ENCODE assay signal across 21 cellular contexts in the genomic region with DNA sequence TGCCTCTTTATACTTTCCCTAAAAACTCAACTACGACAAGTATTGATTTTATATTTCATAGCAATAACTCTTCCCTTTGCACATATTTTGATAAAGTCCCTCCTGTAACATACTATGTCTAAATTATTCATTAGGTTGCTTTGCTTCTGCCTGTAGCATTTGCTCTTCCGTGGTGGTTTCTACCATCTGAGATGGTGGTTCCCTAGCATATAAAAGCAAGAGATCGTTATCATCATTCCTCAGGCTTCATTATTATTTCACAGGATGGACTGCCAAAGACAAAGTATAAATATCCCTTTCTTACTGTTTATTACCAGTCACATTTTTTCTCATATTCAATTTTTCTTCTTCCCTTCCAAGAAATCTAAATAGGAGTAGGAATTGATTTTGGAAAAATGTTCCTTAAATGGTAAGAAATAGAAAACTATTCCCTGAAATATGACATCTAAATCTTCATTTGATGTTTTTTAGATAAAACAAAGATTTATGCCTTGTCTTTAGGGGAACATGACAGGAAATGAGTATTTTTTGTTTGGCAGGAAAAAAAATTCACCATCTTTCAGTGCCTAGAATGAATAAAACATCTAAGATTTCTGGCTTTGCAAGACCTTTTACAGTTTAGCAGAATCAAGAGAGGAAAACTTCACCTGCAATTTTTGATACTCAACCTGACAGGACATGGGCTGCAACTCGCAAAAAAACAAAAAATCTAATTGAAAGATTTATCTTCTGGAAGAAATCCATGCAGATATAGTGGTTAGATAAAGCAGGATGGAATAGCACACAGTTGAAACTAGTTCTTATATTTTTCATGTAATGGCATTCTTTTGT.
DNase-seq lines count a peak whose midpoint lies in the region; TF ChIP-seq lines count a peak whose summit lies in the region.
"Had no signal": no experiment of that assay in that cellular context is flagged by ENCODE, and none has a peak within 500 bp of the region (broad histone marks: within the 10 kb centered on the region; RNA-seq: fewer than 3 reads in every experiment).

No MANE protein-coding gene starts in this region.

- H3K4me3 Mint-ChIP-seq in MCF 10A (ENCODE audit: unreplicated experiment) = no peak overlapping the region
- H3K4me3 Mint-ChIP-seq: CD4-positive, CD25-positive, alpha-beta regulatory T cell; GM23338; H9 had no signal

- H3K4me2 ChIP-seq in mammary epithelial cell (ENCODE audit: insufficient read depth, low read depth, low read length) = no peak overlapping the region
- H3K4me2 ChIP-seq in SK-N-SH = peak overlapping the region; percentile 59
- H3K4me2 ChIP-seq in osteoblast (ENCODE audit: insufficient read depth, low read length) = no peak overlapping the region
- H3K4me2 ChIP-seq: BLaER1, GM23338 had no signal

- in situ Hi-C loops in mammary epithelial cell (cut with MboI; ENCODE audit: low sequenced_read_pairs in 2 of 2) = no loop called here

- BruUV-seq in mammary epithelial cell (replicated peaks; lab: Mats Ljungman, UMichigan) = no TSS peak
- no TSS peak for BruUV-seq in MCF 10A (replicated peaks; lab: Mats Ljungman, UMichigan)

- no peaks in the 10 kb centered on the region for H3K4me1 Mint-ChIP-seq in MCF 10A (ENCODE audit: insufficient read depth, unreplicated experiment)
- H3K4me1 Mint-ChIP-seq: CD4-positive, CD25-positive, alpha-beta regulatory T cell; GM23338 had no signal

- H3K36me3 Mint-ChIP-seq in MCF 10A (ENCODE audit: insufficient read depth, unreplicated experiment) = no peaks in the 10 kb centered on the region
- H3K36me3 Mint-ChIP-seq: CD4-positive, CD25-positive, alpha-beta regulatory T cell had no signal

- POLR2A ChIA-PET in MCF 10A (lab: Yijun Ruan, JAX) = no interaction called here
- POLR2A ChIA-PET in SK-N-SH (lab: Yijun Ruan, JAX) = no interaction called here

- H3K4me3 ChIP-seq in mammary epithelial cell (replicated peaks in 1 of 3; ENCODE audit: insufficient read depth in 1 of 3, low read depth in 2 of 3, low read length in 3 of 3) (no peak overlapping the region), SK-N-SH (ENCODE audit: low read depth in 2 of 2, low read length in 1 of 2) (no peak overlapping the region), osteoblast (ENCODE audit: insufficient read depth, low read length) (no peak overlapping the region)
- H3K4me3 ChIP-seq: BLaER1, GM12878, GM23338 had no signal

- no peaks in the 10 kb centered on the region for H3K9me2 ChIP-seq in SK-N-SH

- peak; percentile 90 to 96 for TF ChIP-seq EP300 in SK-N-SH (IDR thresholded peaks at IDR 0.05; ENCODE audit: borderline replicate concordance in 1 of 2, low read depth in 1 of 2, low read length in 1 of 2)

- H3K27ac Mint-ChIP-seq in MCF 10A (ENCODE audit: low read depth, unreplicated experiment) = no peak overlapping the region
- H3K27ac Mint-ChIP-seq: CD4-positive, CD25-positive, alpha-beta regulatory T cell; GM23338; H9 had no signal

- H3K27ac ChIP-seq in mammary epithelial cell (ENCODE audit: insufficient read depth, low read depth, low read length) (no peak overlapping the region), SK-N-SH (ENCODE audit: low read depth in 2 of 2, low read length in 1 of 2) (peak overlapping the region; percentile 84 to 95), caudate nucleus (ENCODE audit: low read depth, low read length) (peak overlapping the region; percentile 36), substantia nigra (ENCODE audit: low read depth, low read length, poor library complexity, severe bottlenecking) (no peak overlapping the region), osteoblast (ENCODE audit: low read depth, low read length) (no peak overlapping the region)
- H3K27ac ChIP-seq: BLaER1 had no signal

- DNase-seq in mammary epithelial cell (no peak), MCF 10A (ENCODE audit: unreplicated experiment) (no peak), SK-N-SH (no peak), caudate nucleus (lab: John Stamatoyannopoulos, UW) (no peak), retina (peak; percentile 38), GDM1 (lab: John Stamatoyannopoulos, UW) (no peak), substantia nigra (lab: John Stamatoyannopoulos, UW) (no peak), osteoblast (ENCODE audit: insufficient read length, low spot score, missing footprints) (no peak)
- DNase-seq: 8988T; CD4-positive, CD25-positive, alpha-beta regulatory T cell; H9; KBM-7; NCI-H1048; NCI-H1417 treated with DMSO at 0.1 percent for 48 hours; NCI-H187; NCI-H2171 treated with DMSO at 0.1 percent for 48 hours; NCI-H524 treated with DMSO at 0.1 percent for 48 hours; NCI-H774 had no signal

- H3F3A ChIP-seq in SK-N-SH (replicated peaks; ENCODE audit: insufficient read depth) = peaks cover 34% of the 10 kb centered on the region

- 34% methylated on average over 4 of the region's 4 CpGs for WGBS in mammary epithelial cell (ENCODE audit: low coverage, missing lambda C conversion rate)
- WGBS in SK-N-SH (ENCODE audit: low lambda C conversion rate) = 32% methylated on average over 4 of the region's 4 CpGs

- H3K9ac ChIP-seq in mammary epithelial cell (ENCODE audit: insufficient read depth, low read length) (no peak overlapping the region), SK-N-SH (no peak overlapping the region; the same call in 1 of the 2 replicates)
- H3K9ac ChIP-seq: BLaER1 had no signal

- peaks cover under 1% of the 10 kb centered on the region for H3K4me1 ChIP-seq in mammary epithelial cell (ENCODE audit: insufficient read depth, low read length)
- peaks cover 12 to 29% of the 10 kb centered on the region in 2 experiments for H3K4me1 ChIP-seq in SK-N-SH (ENCODE audit: control insufficient read depth in 1 of 2, insufficient read depth in 2 of 2, low read depth in 1 of 2, low read length in 1 of 2)
- H3K4me1 ChIP-seq in osteoblast (ENCODE audit: insufficient read depth, low read length) = no peaks in the 10 kb centered on the region
- H3K4me1 ChIP-seq: BLaER1 had no signal

- H3K9me3 Mint-ChIP-seq in MCF 10A (ENCODE audit: unreplicated experiment) = no peaks in the 10 kb centered on the region
- H3K9me3 Mint-ChIP-seq: GM23338, H9 had no signal

- H3K79me2 ChIP-seq in mammary epithelial cell (ENCODE audit: insufficient read depth, low read length) (no peaks in the 10 kb centered on the region), SK-N-SH (ENCODE audit: insufficient read depth) (no peaks in the 10 kb centered on the region), osteoblast (ENCODE audit: insufficient read depth, low read length) (no peaks in the 10 kb centered on the region)

- H2AFZ ChIP-seq in mammary epithelial cell (ENCODE audit: low read depth, low read length) (peak overlapping the region; percentile 59), SK-N-SH (ENCODE audit: low read depth) (no peak overlapping the region), osteoblast (ENCODE audit: low read length) (no peak overlapping the region)

- peak; percentile 17 for TF ChIP-seq RAD21 in SK-N-SH (IDR thresholded peaks at IDR 0.05; ENCODE audit: low read length)

- intact Hi-C loops in mammary epithelial cell (cut with micrococcal nuclease) (no loop called here), MCF 10A (cut with micrococcal nuclease) (no loop called here)

- dilution Hi-C loops in mammary epithelial cell (cut with HindIII; ENCODE audit: low sequenced_read_pairs) = no loop called here

- H3K36me3 ChIP-seq in mammary epithelial cell (ENCODE audit: insufficient read depth, low read length) = no peaks in the 10 kb centered on the region
- H3K36me3 ChIP-seq in SK-N-SH (replicated peaks in 1 of 2; ENCODE audit: control insufficient read depth in 1 of 2, insufficient read depth in 2 of 2, low read length in 1 of 2) = no peaks in the 10 kb centered on the region
- no peaks in the 10 kb centered on the region for H3K36me3 ChIP-seq in osteoblast (ENCODE audit: insufficient read depth, low read length)
- H3K36me3 ChIP-seq: BLaER1 had no signal

- H3K27me3 ChIP-seq in mammary epithelial cell (ENCODE audit: insufficient read depth, low read length) = no peaks in the 10 kb centered on the region
- H3K27me3 ChIP-seq in SK-N-SH (ENCODE audit: insufficient read depth) = no peaks in the 10 kb centered on the region
- no peaks in the 10 kb centered on the region for H3K27me3 ChIP-seq in osteoblast (ENCODE audit: insufficient read depth, low read length)
- H3K27me3 ChIP-seq: BLaER1 had no signal

- H4K20me1 ChIP-seq in mammary epithelial cell (ENCODE audit: insufficient read depth, low read length) (no peaks in the 10 kb centered on the region), SK-N-SH (ENCODE audit: insufficient read depth) (no peaks in the 10 kb centered on the region), osteoblast (ENCODE audit: insufficient read depth, low read length) (no peaks in the 10 kb centered on the region)
- H4K20me1 ChIP-seq: BLaER1 had no signal

- TF ChIP-seq CTCF in mammary epithelial cell (conservative IDR thresholded peaks at IDR 0.05 in 1 of 2, IDR thresholded peaks at IDR 0.05 in 1 of 2; ENCODE audit: extremely low read depth in 1 of 2, insufficient read depth in 1 of 2, low read depth in 1 of 2, low read length in 2 of 2) (no peak), MCF 10A (IDR thresholded peaks at IDR 0.05; ENCODE audit: unreplicated experiment) (no peak), SK-N-SH (IDR thresholded peaks at IDR 0.05) (no peak), osteoblast (IDR thresholded peaks at IDR 0.05; ENCODE audit: extremely low read depth, low read depth, low read length) (no peak)

- CTCF ChIA-PET in mammary epithelial cell (lab: Charles Lee; ENCODE audit: low non-redundant PET) = no interaction called here
- CTCF ChIA-PET in MCF 10A (lab: Yijun Ruan, JAX) = no interaction called here
- CTCF ChIA-PET in SK-N-SH (lab: Yijun Ruan, JAX) = no interaction called here

- H3K9me3 ChIP-seq in mammary epithelial cell (replicated peaks; ENCODE audit: insufficient read depth, low read length) (no peaks in the 10 kb centered on the region), SK-N-SH (no peaks in the 10 kb centered on the region), osteoblast (ENCODE audit: low read depth, low read length) (no peaks in the 10 kb centered on the region)
- H3K9me3 ChIP-seq: BLaER1 had no signal

- H3K27me3 Mint-ChIP-seq in MCF 10A (ENCODE audit: insufficient read depth, unreplicated experiment) = no peaks in the 10 kb centered on the region
- H3K27me3 Mint-ChIP-seq: CD4-positive, CD25-positive, alpha-beta regulatory T cell had no signal

TF ChIP-seq in SK-N-SH, 30 proteins besides CTCF, POLR2A, EP300 and RAD21 (continues in another document):
- TF ChIP-seq MAX (IDR thresholded peaks at IDR 0.05; ENCODE audit: low read depth) (no peak; the same call in 1 of the 2 replicates), RCOR1 (IDR thresholded peaks at IDR 0.05; ENCODE audit: low read length) (no peak), JUND (IDR thresholded peaks at IDR 0.05) (peak; percentile 68)

Comparison
In these comparisons a context has a peak if more than half of its experiments do, and no peak if none do; other contexts are left out.
1. H3K27ac ChIP-seq: peak in SK-N-SH (2 of 2) and caudate nucleus (single experiment); none in mammary epithelial cell (single experiment), substantia nigra (single experiment) and osteoblast (single experiment).